In genomic region chr6:710601-711571, GRCh38 we compare ENCODE assay signal across 8 cellular contexts. TPM values are rescaled to one million over a fixed set of nuclear protein-coding genes. Genes with fewer than 3 reads are reported as not detected.
A peak's percentile ranks its signal among the peaks of the same experiment; 100 is the strongest.
DNase-seq lines count a peak whose midpoint lies in the region; ATAC-seq and TF ChIP-seq lines count a peak whose summit lies in the region.

No MANE protein-coding gene starts in this region.

- H3K9ac ChIP-seq in Karpas-422 (ENCODE audit: low read length), result peak overlapping the region; percentile 69
- peak overlapping the region; percentile 65 to 81 for H3K9ac ChIP-seq in colonic mucosa (ENCODE audit: low read depth in 2 of 2, low read length in 2 of 2)

- intact Hi-C loops in colonic mucosa (cut with DNase I), result no loop called here

- H3K36me3 ChIP-seq in Karpas-422 (ENCODE audit: insufficient read depth, low read length), result no peaks in the 10 kb centered on the region
- no peaks in the 10 kb centered on the region for H3K36me3 ChIP-seq in colonic mucosa

- ATAC-seq in GM21619 (IDR thresholded peaks at IDR 0.05; ENCODE audit: unreplicated experiment), result peak; percentile 82
- ATAC-seq in left lobe of liver, result peak; percentile 90

- peak overlapping the region; percentile 76 for H3K4me2 ChIP-seq in Karpas-422 (ENCODE audit: low read depth, low read length, poor library complexity, severe bottlenecking)

- H3K4me1 ChIP-seq in Karpas-422 (ENCODE audit: low read length), result peaks cover 32% of the 10 kb centered on the region
- peaks cover 4% of the 10 kb centered on the region for H3K4me1 ChIP-seq in colonic mucosa

- TF ChIP-seq CTCF in colonic mucosa (IDR thresholded peaks at IDR 0.05), result no peak

- H4K20me1 ChIP-seq in Karpas-422 (ENCODE audit: insufficient read depth, low read depth, low read length), result no peaks in the 10 kb centered on the region

- peak overlapping the region; percentile 83 for H2AFZ ChIP-seq in Karpas-422 (ENCODE audit: low read length)

- DNase-seq in GDM1 (lab: John Stamatoyannopoulos, UW), result peak; percentile 66
- peak; percentile 65 for DNase-seq in Karpas-422
- peak; percentile 53 to 65 for DNase-seq in activated CD4-positive, alpha-beta T cell treated with anti-CD3 and anti-CD28 coated beads for 4 hours
- DNase-seq in colonic mucosa, result peak; percentile 40
- peak; percentile 55 for DNase-seq in left lobe of liver (ENCODE audit: low spot score)
- DNase-seq in stimulated activated CD4-positive, alpha-beta T cell treated with anti-CD3 and anti-CD28 coated beads, Interleukin-2, amount 100 ng/mL, for 24 hours, result peak; percentile 58 to 65
- no peak for DNase-seq in NCI-H2196 treated with DMSO at 0.1 percent for 48 hours (lab: John Stamatoyannopoulos, UW; ENCODE audit: unreplicated experiment)

- H3K79me2 ChIP-seq in Karpas-422 (ENCODE audit: low read length), result no peaks in the 10 kb centered on the region

- no peaks in the 10 kb centered on the region for H3K27me3 ChIP-seq in Karpas-422 (ENCODE audit: low read length)
- no peaks in the 10 kb centered on the region for H3K27me3 ChIP-seq in colonic mucosa

- H3K9me2 ChIP-seq in Karpas-422 (replicated peaks; ENCODE audit: insufficient read depth, low read length), result no peaks in the 10 kb centered on the region

- H3K4me3 ChIP-seq in Karpas-422 (ENCODE audit: low read length) (peak overlapping the region; percentile 66), colonic mucosa (peak overlapping the region; percentile 49)

- H3K9me3 ChIP-seq in Karpas-422 (ENCODE audit: low read length) (no peaks in the 10 kb centered on the region), colonic mucosa (no peaks in the 10 kb centered on the region)

- H3K27ac ChIP-seq in Karpas-422 (ENCODE audit: low read length), result no peak overlapping the region
- peak overlapping the region; percentile 88 for H3K27ac ChIP-seq in colonic mucosa

RNA-seq across cellular contexts. Expression of gene EXOC2, which starts 17.9 kb away (rescaled TPM):
- 17.6 and 26.6 TPM in 2 replicates for total RNA-seq in Karpas-422 (2014; rRNA removed; shearing (Covaris generic); ENCODE audit: low replicate concordance)
- total RNA-seq in colonic mucosa, result 10 to 100 TPM; 18.3 to 19.6 TPM
- total RNA-seq in left lobe of liver, result 7.5 TPM

RNA-seq across cellular contexts. Expression of gene HUS1B, which starts 54.0 kb away (rescaled TPM):
- 0.30 and 2.2 TPM in 2 replicates for total RNA-seq in Karpas-422 (2014; rRNA removed; shearing (Covaris generic); ENCODE audit: low replicate concordance)
- total RNA-seq in colonic mucosa (1 to 10 TPM in 1 of 2 donors, under 1 TPM in 1; 0.64 to 1.1 TPM), left lobe of liver (0.23 TPM)
